5 cellular contexts compared by ENCODE assay signal in the genomic region with DNA sequence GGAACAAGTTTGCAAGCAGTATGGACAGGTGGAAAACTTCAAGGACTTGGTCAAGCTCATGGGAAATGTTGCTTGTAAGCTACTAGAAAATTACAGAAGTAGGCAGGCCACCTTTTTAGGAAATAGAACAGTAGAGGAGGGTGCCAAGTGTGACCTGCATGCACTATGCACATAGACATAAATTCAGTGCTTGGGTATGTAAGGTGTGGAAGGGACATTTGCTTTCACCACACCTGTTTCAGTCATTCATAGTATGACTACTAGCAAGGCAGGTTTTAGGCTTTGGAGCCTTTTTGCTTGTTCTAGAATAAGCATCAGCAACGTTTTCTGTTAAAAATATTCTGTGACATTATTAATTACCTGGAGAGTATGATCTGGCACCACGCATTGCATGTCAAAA. TPM values are rescaled to one million over a fixed set of nuclear protein-coding genes. Genes with fewer than 3 reads are reported as not detected.
DNase-seq lines count a peak whose midpoint lies in the region; FAIRE-seq and TF ChIP-seq lines count a peak whose summit lies in the region.
"Not testable (repeated sequence)": the region's sequence is repeated elsewhere in the genome, so short reads cannot be mapped to it uniquely, and the experiment has no call there.

No MANE protein-coding gene starts in this region.

- intact Hi-C loops in esophagus squamous epithelium (cut with DNase I), result not testable (repeated sequence)

- H3K9me3 ChIP-seq in esophagus squamous epithelium, result not testable (repeated sequence)

- not testable (repeated sequence) for DNase-seq in GM19239 (ENCODE audit: insufficient read length, low spot score); bronchial epithelial cell (ENCODE audit: low read depth); epithelial cell of prostate (ENCODE audit: low read depth, low spot score); esophagus squamous epithelium (lab: John Stamatoyannopoulos, UW); urothelium cell line (ENCODE audit: low spot score)

- not testable (repeated sequence) for TF ChIP-seq POLR2A in esophagus squamous epithelium (IDR thresholded peaks at IDR 0.05)

- not testable (repeated sequence) for H3K27me3 ChIP-seq in bronchial epithelial cell (ENCODE audit: control insufficient read depth, insufficient read depth, low read length); esophagus squamous epithelium

- peaks cover 5 to 27% (median 14%) of the 10 kb centered on the region in 3 donors for H3K4me1 ChIP-seq in esophagus squamous epithelium

- H3K36me3 ChIP-seq in bronchial epithelial cell (ENCODE audit: control insufficient read depth, insufficient read depth, low read length), result not testable (repeated sequence)
- peaks cover 0 to 37% (median 0%) of the 10 kb centered on the region in 3 donors for H3K36me3 ChIP-seq in esophagus squamous epithelium

- H3K27ac ChIP-seq in epithelial cell of prostate (peak overlapping the region; percentile 35), esophagus squamous epithelium (peak overlapping the region in 3 of 4 donors; percentile 13 to 60 (median 60))

- not testable (repeated sequence) for H3K4me3 ChIP-seq in bronchial epithelial cell (ENCODE audit: low read depth, low read length); esophagus squamous epithelium

- peak; percentile 40 for FAIRE-seq in GM19239 (lab: Jason Lieb, UNC)
- FAIRE-seq in bronchial epithelial cell (lab: Jason Lieb, UNC), result peak; percentile 98
- FAIRE-seq in urothelium cell line (lab: Jason Lieb, UNC), result peak; percentile 46

- not testable (repeated sequence) for TF ChIP-seq CTCF in bronchial epithelial cell (IDR thresholded peaks at IDR 0.05; ENCODE audit: insufficient read depth, low read length, severe bottlenecking); esophagus squamous epithelium (IDR thresholded peaks at IDR 0.05)

- 70 to 79% methylated on average over 2 of the region's 2 CpGs for WGBS in esophagus squamous epithelium, 2 donors

RNA-seq across cellular contexts. Expression of gene KLHL2, which starts 20.0 kb away (rescaled TPM):
- 49.2 and 52.6 TPM in 2 replicates for total RNA-seq in bronchial epithelial cell
- 10 to 100 TPM; 25.6 to 44.3 (median 30.8) TPM for total RNA-seq in esophagus squamous epithelium
